In the genomic region with DNA sequence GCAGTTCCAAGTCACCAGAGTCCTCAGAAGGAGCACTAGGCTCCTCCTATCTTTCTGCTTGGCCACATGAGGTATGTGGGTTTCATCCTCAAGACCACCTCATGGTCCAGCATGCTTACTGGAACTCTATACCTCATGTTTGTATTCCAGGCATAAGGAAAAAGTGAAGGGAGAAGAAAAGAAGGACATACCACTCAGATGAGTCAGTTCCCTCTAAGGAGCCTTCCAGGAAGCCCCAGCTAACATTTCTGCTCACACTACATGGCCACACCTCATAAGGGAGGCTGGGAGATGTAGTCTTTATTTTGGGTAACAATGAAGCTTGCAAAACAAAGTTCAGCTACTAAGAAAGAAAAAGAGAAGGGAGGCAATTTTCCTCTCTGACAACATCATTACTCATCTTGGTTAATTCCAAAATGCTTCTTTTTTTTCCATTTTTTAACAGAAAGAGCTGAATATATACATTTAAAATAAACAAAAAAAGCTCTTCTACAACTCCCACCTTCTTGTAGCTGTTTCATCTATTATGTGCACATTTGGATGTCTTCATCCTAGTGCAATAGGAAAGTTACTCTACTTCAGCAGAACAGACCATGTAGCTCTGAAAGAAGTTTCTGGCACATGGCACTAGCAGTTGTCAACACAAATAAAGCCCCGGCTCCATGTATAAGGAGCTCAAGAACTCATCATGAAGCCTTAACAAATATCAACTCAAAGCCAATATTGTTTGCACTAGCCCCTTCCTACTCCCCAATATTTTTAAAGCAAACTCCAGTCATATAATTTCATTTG, we compare ENCODE assay signal across 8 cellular contexts.
DNase-seq lines count a peak whose midpoint lies in the region; ATAC-seq and TF ChIP-seq lines count a peak whose summit lies in the region.
"Had no signal": no experiment of that assay in that cellular context is flagged by ENCODE, and none has a peak within 500 bp of the region (broad histone marks: within the 10 kb centered on the region; RNA-seq: fewer than 3 reads in every experiment).

No MANE protein-coding gene starts in this region.

- intact Hi-C loops in HCT116 (cut with micrococcal nuclease): no loop called here

- H4K20me1 ChIP-seq in HCT116 (ENCODE audit: insufficient read depth): no peaks in the 10 kb centered on the region

- H3K9me2 ChIP-seq in HCT116 (ENCODE audit: insufficient read depth): no peaks in the 10 kb centered on the region

- ATAC-seq in HCT116 (peak; percentile 75), GM18870 (IDR thresholded peaks at IDR 0.05; ENCODE audit: unreplicated experiment) (no peak), GM21528 (IDR thresholded peaks at IDR 0.05; ENCODE audit: low FRiP score, unreplicated experiment) (no peak)

- H3K79me2 ChIP-seq in HCT116 (ENCODE audit: insufficient read depth, low read length): no peaks in the 10 kb centered on the region

- BruUV-seq in HCT116 (replicated peaks; lab: Mats Ljungman, UMichigan): no TSS peak

- H3K27ac ChIP-seq in HCT116 (ENCODE audit: low read depth, low read length): no peak overlapping the region
- no peak overlapping the region for H3K27ac ChIP-seq in RWPE1

- TF ChIP-seq POLR2A in HCT116 (IDR thresholded peaks at IDR 0.05; ENCODE audit: borderline replicate concordance, extremely low read depth, insufficient read depth, insufficient read length): no peak

- H3K4me1 ChIP-seq in HCT116 (ENCODE audit: control insufficient read depth in 1 of 2, insufficient read depth in 2 of 2, low read length in 2 of 2): peaks cover 12 to 65% of the 10 kb centered on the region in 2 experiments
- H3K4me1 ChIP-seq in skeletal muscle satellite cell (ENCODE audit: control insufficient read depth, insufficient read depth, low read length): peaks cover 54% of the 10 kb centered on the region

- POLR2A ChIA-PET in HCT116 (lab: Charles Lee): interaction anchor here (0.8 to 1.4 kb wide), 4 partner anchors 16 to 42 kb away, joined by 3 to 4 read pairs (median 4); no protein-coding TSS in a partner anchor
- POLR2A ChIA-PET in RWPE1 (lab: Yijun Ruan, JAX; ENCODE audit: low non-redundant PET): no interaction called here

- DNase-seq in HCT116 (ENCODE audit: low read depth, low spot score): peak; percentile 67
- peak; percentile 89 for DNase-seq in RWPE1 (ENCODE audit: low spot score)
- DNase-seq in fibroblast of pulmonary artery (ENCODE audit: low read depth): peak; percentile 98
- DNase-seq in NCI-H2107 (lab: John Stamatoyannopoulos, UW): no peak
- DNase-seq: NCI-H2171 had no signal

- TF ChIP-seq CTCF in HCT116 (IDR thresholded peaks at IDR 0.05 in 2 of 3, conservative IDR thresholded peaks at IDR 0.05 in 1 of 3; ENCODE audit: borderline replicate concordance in 1 of 3, insufficient read depth in 1 of 3, low read depth in 2 of 3, low read length in 2 of 3) (no peak), RWPE1 (conservative IDR thresholded peaks at IDR 0.05; ENCODE audit: low read depth) (no peak), fibroblast of pulmonary artery (IDR thresholded peaks at IDR 0.05; ENCODE audit: low read length, missing control alignments) (no peak)

- CTCF ChIA-PET in HCT116 (lab: Charles Lee): interaction anchor here (0.7 to 1.0 kb wide), 2 partner anchors 13 to 154 kb away, joined by 3 read pairs; no protein-coding TSS in a partner anchor
- CTCF ChIA-PET in RWPE1 (lab: Yijun Ruan, JAX): interaction anchor here (0.6 kb wide), 3 partner anchors 46 to 611 kb away, joined by 3 to 6 read pairs (median 3); no protein-coding TSS in a partner anchor

- 0 out of 2 replicates have a peak, but pooled peaks have one; percentile 7 for TF ChIP-seq RAD21 in HCT116 (IDR thresholded peaks at IDR 0.05; ENCODE audit: low read depth)

- H3K4me2 ChIP-seq in HCT116 (ENCODE audit: low read length): peak overlapping the region; percentile 50
- H3K4me2 ChIP-seq in skeletal muscle satellite cell (ENCODE audit: low read length): peak overlapping the region; percentile 49

- RAD21 ChIA-PET in HCT116 (lab: Charles Lee; ENCODE audit: low non-redundant PET in 1 of 2, low total read pairs in 2 of 2, uncharacterized antibody in 2 of 2, unreplicated experiment in 2 of 2): no interaction called here

- H3K36me3 ChIP-seq in HCT116 (ENCODE audit: control insufficient read depth in 1 of 2, insufficient read depth in 2 of 2, low read length in 2 of 2): no peaks in the 10 kb centered on the region
- no peaks in the 10 kb centered on the region for H3K36me3 ChIP-seq in skeletal muscle satellite cell (ENCODE audit: insufficient read depth, low read length)

- H3K9ac ChIP-seq in HCT116 (ENCODE audit: low read length): peak overlapping the region; percentile 10; the same call in 1 of the 2 replicates
- no peak overlapping the region for H3K9ac ChIP-seq in skeletal muscle satellite cell (ENCODE audit: low read depth, low read length)

- peak overlapping the region; percentile 67 for H2AFZ ChIP-seq in HCT116 (ENCODE audit: low read depth, low read length, poor library complexity, severe bottlenecking)

- H3K27me3 ChIP-seq in HCT116 (ENCODE audit: insufficient read depth, low read length): no peaks in the 10 kb centered on the region
- H3K27me3 ChIP-seq in skeletal muscle satellite cell (ENCODE audit: control insufficient read depth, insufficient read depth, low read length): no peaks in the 10 kb centered on the region

- no peaks in the 10 kb centered on the region for H3K9me3 ChIP-seq in HCT116 (ENCODE audit: control insufficient read depth in 1 of 2, insufficient read depth in 1 of 2, low read depth in 1 of 2, low read length in 2 of 2)
- no peaks in the 10 kb centered on the region for H3K9me3 ChIP-seq in skeletal muscle satellite cell (replicated peaks; ENCODE audit: low read length)

- H3K4me3 ChIP-seq in HCT116 (replicated peaks in 1 of 2; ENCODE audit: low read depth in 1 of 2, low read length in 2 of 2) (no peak overlapping the region), fibroblast of pulmonary artery (replicated peaks; ENCODE audit: low read depth, low read length) (no peak overlapping the region), skeletal muscle satellite cell (ENCODE audit: low read length) (no peak overlapping the region)

TF ChIP-seq in HCT116, 20 proteins besides CTCF, POLR2A, EP300 and RAD21:
- TF ChIP-seq EZH2phosphoT487 (IDR thresholded peaks at IDR 0.05; ENCODE audit: borderline replicate concordance) (no peak), EZH2 (IDR thresholded peaks at IDR 0.05) (no peak), JUND (IDR thresholded peaks at IDR 0.05) (peak; percentile 73), YY1 (IDR thresholded peaks at IDR 0.05; ENCODE audit: extremely low read depth, insufficient replicate concordance, low read depth, low read length) (peak; percentile 66), CBX3 (IDR thresholded peaks at IDR 0.05; ENCODE audit: low read depth) (peak; percentile 26; the same call in 1 of the 2 replicates), ZFX (IDR thresholded peaks at IDR 0.05) (no peak), ZNF274 (IDR thresholded peaks at IDR 0.05; ENCODE audit: low read depth, low read length) (no peak), ELF1 (IDR thresholded peaks at IDR 0.05; ENCODE audit: borderline replicate concordance, low read depth) (peak; percentile 60), EGR1 (IDR thresholded peaks at IDR 0.05; ENCODE audit: low read depth) (no peak), FOSL1 (IDR thresholded peaks at IDR 0.05; ENCODE audit: low read depth) (peak; percentile 78), TCF7L2 (IDR thresholded peaks at IDR 0.05; ENCODE audit: borderline replicate concordance, extremely low read depth, insufficient read depth, insufficient read length) (no peak), SP1 (IDR thresholded peaks at IDR 0.05; ENCODE audit: low read depth) (peak; percentile 64), SRF (IDR thresholded peaks at IDR 0.05; ENCODE audit: low read depth) (peak; percentile 67), POLR2AphosphoS5 (IDR thresholded peaks at IDR 0.05; ENCODE audit: low read depth, low read length) (no peak), CEBPB (IDR thresholded peaks at IDR 0.05; ENCODE audit: low read depth) (0 out of 2 replicates have a peak, but pooled peaks have one; percentile 19), SIN3A (IDR thresholded peaks at IDR 0.05; ENCODE audit: low read depth) (0 out of 2 replicates have a peak, but pooled peaks have one; percentile 12)
- TF ChIP-seq, protein P1, sequence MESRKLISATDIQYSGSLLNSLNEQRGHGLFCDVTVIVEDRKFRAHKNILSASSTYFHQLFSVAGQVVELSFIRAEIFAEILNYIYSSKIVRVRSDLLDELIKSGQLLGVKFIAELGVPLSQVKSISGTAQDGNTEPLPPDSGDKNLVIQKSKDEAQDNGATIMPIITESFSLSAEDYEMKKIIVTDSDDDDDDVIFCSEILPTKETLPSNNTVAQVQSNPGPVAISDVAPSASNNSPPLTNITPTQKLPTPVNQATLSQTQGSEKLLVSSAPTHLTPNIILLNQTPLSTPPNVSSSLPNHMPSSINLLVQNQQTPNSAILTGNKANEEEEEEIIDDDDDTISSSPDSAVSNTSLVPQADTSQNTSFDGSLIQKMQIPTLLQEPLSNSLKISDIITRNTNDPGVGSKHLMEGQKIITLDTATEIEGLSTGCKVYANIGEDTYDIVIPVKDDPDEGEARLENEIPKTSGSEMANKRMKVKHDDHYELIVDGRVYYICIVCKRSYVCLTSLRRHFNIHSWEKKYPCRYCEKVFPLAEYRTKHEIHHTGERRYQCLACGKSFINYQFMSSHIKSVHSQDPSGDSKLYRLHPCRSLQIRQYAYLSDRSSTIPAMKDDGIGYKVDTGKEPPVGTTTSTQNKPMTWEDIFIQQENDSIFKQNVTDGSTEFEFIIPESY (IDR thresholded peaks at IDR 0.05; ENCODE audit: extremely low read depth, insufficient replicate concordance, low read length): no peak
- TF ChIP-seq, protein P2, sequence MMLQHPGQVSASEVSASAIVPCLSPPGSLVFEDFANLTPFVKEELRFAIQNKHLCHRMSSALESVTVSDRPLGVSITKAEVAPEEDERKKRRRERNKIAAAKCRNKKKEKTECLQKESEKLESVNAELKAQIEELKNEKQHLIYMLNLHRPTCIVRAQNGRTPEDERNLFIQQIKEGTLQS (IDR thresholded peaks at IDR 0.05): no peak
- TF ChIP-seq, protein P3, sequence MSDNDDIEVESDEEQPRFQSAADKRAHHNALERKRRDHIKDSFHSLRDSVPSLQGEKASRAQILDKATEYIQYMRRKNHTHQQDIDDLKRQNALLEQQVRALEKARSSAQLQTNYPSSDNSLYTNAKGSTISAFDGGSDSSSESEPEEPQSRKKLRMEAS (IDR thresholded peaks at IDR 0.05): peak; percentile 52
TF ChIP-seq in HCT116: peak in this region for 10.
